1 cellular context compared by ENCODE assay signal in the genomic region with DNA sequence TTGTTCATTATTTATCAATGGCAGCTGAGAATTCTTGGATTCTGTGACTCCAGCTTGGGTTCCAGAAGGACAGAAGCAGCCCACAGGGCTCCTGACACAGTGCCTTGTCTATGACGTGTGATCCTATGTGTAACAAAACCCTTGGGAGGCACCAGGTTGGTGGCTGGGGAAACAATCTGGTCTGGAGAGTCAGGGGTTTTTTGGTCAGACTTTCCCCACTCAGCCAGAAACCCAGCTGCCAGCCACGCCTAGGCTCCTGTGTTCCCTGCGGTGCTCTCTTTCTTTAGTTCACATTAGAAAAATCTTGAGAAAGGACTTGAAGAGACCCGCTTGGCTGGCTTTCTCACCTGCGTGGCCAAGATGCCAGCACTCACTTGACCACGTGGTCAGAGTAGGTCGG.
TF ChIP-seq lines count a peak whose summit lies in the region.

No MANE protein-coding gene starts in this region.

TF ChIP-seq in GM12878, 131 proteins besides CTCF, POLR2A, EP300 and RAD21:
- TF ChIP-seq MEF2B (IDR thresholded peaks at IDR 0.05; ENCODE audit: partially characterized antibody, poor library complexity, severe bottlenecking) (peak; percentile 76), MYC (IDR thresholded peaks at IDR 0.05; ENCODE audit: insufficient read depth, insufficient read length, insufficient replicate concordance, low read length, severe bottlenecking) (no peak), IKZF1 (conservative IDR thresholded peaks at IDR 0.05) (0 out of 2 replicates have a peak, but pooled peaks have one; percentile 36), IKZF2 (IDR thresholded peaks at IDR 0.05) (peak in 1 of 2 experiments; percentile 24; a peak in 1 of 4 replicates), GATAD2B (conservative IDR thresholded peaks at IDR 0.05; ENCODE audit: low read depth) (0 out of 2 replicates have a peak, but pooled peaks have one; percentile 58), TCF3 (IDR thresholded peaks at IDR 0.05; ENCODE audit: borderline replicate concordance, insufficient read depth, low read depth, low read length) (no peak)
- TF ChIP-seq, protein P1, sequence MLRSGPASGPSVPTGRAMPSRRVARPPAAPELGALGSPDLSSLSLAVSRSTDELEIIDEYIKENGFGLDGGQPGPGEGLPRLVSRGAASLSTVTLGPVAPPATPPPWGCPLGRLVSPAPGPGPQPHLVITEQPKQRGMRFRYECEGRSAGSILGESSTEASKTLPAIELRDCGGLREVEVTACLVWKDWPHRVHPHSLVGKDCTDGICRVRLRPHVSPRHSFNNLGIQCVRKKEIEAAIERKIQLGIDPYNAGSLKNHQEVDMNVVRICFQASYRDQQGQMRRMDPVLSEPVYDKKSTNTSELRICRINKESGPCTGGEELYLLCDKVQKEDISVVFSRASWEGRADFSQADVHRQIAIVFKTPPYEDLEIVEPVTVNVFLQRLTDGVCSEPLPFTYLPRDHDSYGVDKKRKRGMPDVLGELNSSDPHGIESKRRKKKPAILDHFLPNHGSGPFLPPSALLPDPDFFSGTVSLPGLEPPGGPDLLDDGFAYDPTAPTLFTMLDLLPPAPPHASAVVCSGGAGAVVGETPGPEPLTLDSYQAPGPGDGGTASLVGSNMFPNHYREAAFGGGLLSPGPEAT (IDR thresholded peaks at IDR 0.05; ENCODE audit: low read depth): peak; percentile 40; the same call in 1 of the 2 replicates
- TF ChIP-seq, protein P2, sequence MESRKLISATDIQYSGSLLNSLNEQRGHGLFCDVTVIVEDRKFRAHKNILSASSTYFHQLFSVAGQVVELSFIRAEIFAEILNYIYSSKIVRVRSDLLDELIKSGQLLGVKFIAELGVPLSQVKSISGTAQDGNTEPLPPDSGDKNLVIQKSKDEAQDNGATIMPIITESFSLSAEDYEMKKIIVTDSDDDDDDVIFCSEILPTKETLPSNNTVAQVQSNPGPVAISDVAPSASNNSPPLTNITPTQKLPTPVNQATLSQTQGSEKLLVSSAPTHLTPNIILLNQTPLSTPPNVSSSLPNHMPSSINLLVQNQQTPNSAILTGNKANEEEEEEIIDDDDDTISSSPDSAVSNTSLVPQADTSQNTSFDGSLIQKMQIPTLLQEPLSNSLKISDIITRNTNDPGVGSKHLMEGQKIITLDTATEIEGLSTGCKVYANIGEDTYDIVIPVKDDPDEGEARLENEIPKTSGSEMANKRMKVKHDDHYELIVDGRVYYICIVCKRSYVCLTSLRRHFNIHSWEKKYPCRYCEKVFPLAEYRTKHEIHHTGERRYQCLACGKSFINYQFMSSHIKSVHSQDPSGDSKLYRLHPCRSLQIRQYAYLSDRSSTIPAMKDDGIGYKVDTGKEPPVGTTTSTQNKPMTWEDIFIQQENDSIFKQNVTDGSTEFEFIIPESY (IDR thresholded peaks at IDR 0.05): no peak
